In genomic region chr5:66743344-66743743, GRCh38 we compare ENCODE assay signal across 20 cellular contexts.
DNase-seq lines count a peak whose midpoint lies in the region; ATAC-seq and TF ChIP-seq lines count a peak whose summit lies in the region.
"Had no signal": no experiment of that assay in that cellular context is flagged by ENCODE, and none has a peak within 500 bp of the region (broad histone marks: within the 10 kb centered on the region; RNA-seq: fewer than 3 reads in every experiment).

No MANE protein-coding gene starts in this region.

- no peaks in the 10 kb centered on the region for H3K4me1 Mint-ChIP-seq in H9
- H3K4me1 Mint-ChIP-seq: GM23338 had no signal

- H4K8ac ChIP-seq in H9 (replicated peaks; ENCODE audit: insufficient read length, low read depth, low read length) = no peak overlapping the region

- no peak overlapping the region for H3K27ac Mint-ChIP-seq in H9
- H3K27ac Mint-ChIP-seq: CD4-positive, alpha-beta T cell; GM23338 had no signal

- H3K36me3 Mint-ChIP-seq in H9 (ENCODE audit: insufficient read depth in 1 of 3, low read depth in 3 of 3) = no peaks in the 10 kb centered on the region; a peak in 1 of 7 replicates

- 84 to 92% methylated on average over 6 of the region's 6 CpGs for WGBS in heart right ventricle, 2 donors
- WGBS in H9 (ENCODE audit: extremely low coverage, insufficient read length, low lambda C conversion rate) = no CpG with 5 or more reads among the region's 6 CpGs
- 53% methylated on average over 3 of the region's 6 CpGs for WGBS in right lobe of liver (ENCODE audit: insufficient coverage, low coverage, low lambda C conversion rate, missing lambda C conversion rate)

- no peak overlapping the region for H3K4me2 ChIP-seq in H9 (ENCODE audit: insufficient read depth, insufficient read length, low read length)
- H3K4me2 ChIP-seq: GM23338 had no signal

- H2BK5ac ChIP-seq in H9 (ENCODE audit: insufficient read length, low read length) = no peak overlapping the region

- H3K14ac ChIP-seq in H9 (ENCODE audit: insufficient read depth, low read length) = 0 out of 2 replicates have a peak overlapping the region, but pooled peaks have one; percentile 15

- H3K27me3 ChIP-seq in heart right ventricle = no peaks in the 10 kb centered on the region
- H3K27me3 ChIP-seq in H9 (ENCODE audit: insufficient read depth, low read length) = no peaks in the 10 kb centered on the region
- no peaks in the 10 kb centered on the region for H3K27me3 ChIP-seq in right lobe of liver
- no peaks in the 10 kb centered on the region for H3K27me3 ChIP-seq in upper lobe of right lung
- H3K27me3 ChIP-seq: SJSA1 had no signal

- H3K9me3 ChIP-seq in heart right ventricle (no peaks in the 10 kb centered on the region), H9 (ENCODE audit: control insufficient read depth, low read depth, low read length) (no peaks in the 10 kb centered on the region), right lobe of liver (no peaks in the 10 kb centered on the region), upper lobe of right lung (no peaks in the 10 kb centered on the region)
- H3K9me3 ChIP-seq: SJSA1 had no signal

- no peak overlapping the region for H3K4me3 ChIP-seq in heart right ventricle
- H3K4me3 ChIP-seq in right lobe of liver = no peak overlapping the region
- H3K4me3 ChIP-seq in upper lobe of right lung = no peak overlapping the region
- H3K4me3 ChIP-seq: GM23338, K562, SJSA1 had no signal

- H3K79me1 ChIP-seq in H9 (ENCODE audit: insufficient read depth, low read depth, low read length, poor library complexity, severe bottlenecking) = no peaks in the 10 kb centered on the region

- ATAC-seq in heart right ventricle (peak in 2 of 8 donors; percentile 6 to 33), left ventricle myocardium superior (no peak), right lobe of liver (peak in 3 of 4 donors; percentile 36 to 55 (median 45)), upper lobe of right lung (no peak)
- ATAC-seq: GM23338, K562 had no signal

- H3K18ac ChIP-seq in H9 (ENCODE audit: insufficient read length, low read depth, low read length) = no peak overlapping the region

- H3K56ac ChIP-seq in H9 (ENCODE audit: insufficient read length, low read depth, low read length) = no peak overlapping the region

- intact Hi-C loops in heart right ventricle (cut with DNase I) = loop anchor here in 4 of 10 donors (10.0 kb wide), 3 partner anchors 139 to 439 kb away; partner anchors contain the start of gene MAST4 (in 2 of the 4)
- intact Hi-C loops in left ventricle myocardium superior (cut with micrococcal nuclease) = no loop called here
- intact Hi-C loops in right lobe of liver (cut with DNase I) = no loop called here
- intact Hi-C loops in upper lobe of right lung (cut with DNase I) = no loop called here

- no peak overlapping the region for H2BK20ac ChIP-seq in H9 (ENCODE audit: low read depth, low read length, poor library complexity, severe bottlenecking)

- no peak for TF ChIP-seq POLR2A in right lobe of liver (IDR thresholded peaks at IDR 0.05)

- H3K4me1 ChIP-seq in heart right ventricle (peaks cover 17 to 69% (median 51%) of the 10 kb centered on the region in 9 donors), H9 (ENCODE audit: insufficient read depth, low read length) (no peaks in the 10 kb centered on the region), right lobe of liver (peaks cover 0 to 25% (median 0%) of the 10 kb centered on the region in 4 donors), upper lobe of right lung (peaks cover 38% of the 10 kb centered on the region)
- H3K4me1 ChIP-seq: SJSA1 had no signal

- H2BK120ac ChIP-seq in H9 (ENCODE audit: low read depth, low read length, poor library complexity, severe bottlenecking) = no peak overlapping the region

- H3K9ac ChIP-seq in H9 (ENCODE audit: extremely low read depth, insufficient read length, low read length) = no peak overlapping the region

- H3K23ac ChIP-seq in H9 (ENCODE audit: insufficient read length, low read depth, low read length) = no peak overlapping the region

- H3K27me3 Mint-ChIP-seq in H9 (ENCODE audit: low read depth) = no peaks in the 10 kb centered on the region; the same call in none of the 2 replicates

- no peak overlapping the region for H2AFZ ChIP-seq in H9 (ENCODE audit: low read length)
- H2AFZ ChIP-seq: GM23338 had no signal

- no peak overlapping the region for H2BK12ac ChIP-seq in H9 (ENCODE audit: insufficient read length, low read depth, low read length)

- H3K79me2 ChIP-seq in H9 (ENCODE audit: insufficient read depth, low read length) = no peaks in the 10 kb centered on the region

- no peak overlapping the region for H4K5ac ChIP-seq in H9 (ENCODE audit: insufficient read length, low read depth, low read length)

- no peak overlapping the region for H3K4ac ChIP-seq in H9 (ENCODE audit: low read depth, low read length)

- no peaks in the 10 kb centered on the region for H3K23me2 ChIP-seq in H9 (ENCODE audit: insufficient read length, low read depth, low read length, poor library complexity, severe bottlenecking)

- no peak overlapping the region for H2AK5ac ChIP-seq in H9 (ENCODE audit: insufficient read length, low read length)

- H4K91ac ChIP-seq in H9 (ENCODE audit: insufficient read length, low read depth, low read length) = no peak overlapping the region

- H3K4me3 Mint-ChIP-seq in H9 = no peak overlapping the region
- H3K4me3 Mint-ChIP-seq: CD4-positive, alpha-beta T cell; GM23338 had no signal

- TF ChIP-seq CTCF in heart right ventricle (IDR thresholded peaks at IDR 0.05) = no peak
- TF ChIP-seq CTCF in H9 (conservative IDR thresholded peaks at IDR 0.05) = no peak
- no peak for TF ChIP-seq CTCF in right lobe of liver (IDR thresholded peaks at IDR 0.05)
- no peak for TF ChIP-seq CTCF in upper lobe of right lung (IDR thresholded peaks at IDR 0.05)

- no peaks in the 10 kb centered on the region for H3K36me3 ChIP-seq in heart right ventricle
- H3K36me3 ChIP-seq in right lobe of liver = no peaks in the 10 kb centered on the region
- H3K36me3 ChIP-seq in upper lobe of right lung = no peaks in the 10 kb centered on the region
- H3K36me3 ChIP-seq: SJSA1 had no signal

- no peak overlapping the region for H3T11ph ChIP-seq in H9 (ENCODE audit: low read length)

- peak overlapping the region in 7 of 10 donors; percentile 14 to 76 (median 25) for H3K27ac ChIP-seq in heart right ventricle
- no peak overlapping the region for H3K27ac ChIP-seq in H9 (ENCODE audit: insufficient read length, low read depth, low read length)
- no peak overlapping the region for H3K27ac ChIP-seq in right lobe of liver
- H3K27ac ChIP-seq in upper lobe of right lung = peak overlapping the region; percentile 71
- H3K27ac ChIP-seq: SJSA1 had no signal

- H2BK15ac ChIP-seq in H9 (ENCODE audit: low read depth, low read length) = no peak overlapping the region

- H3K9me3 Mint-ChIP-seq in H9 = no peaks in the 10 kb centered on the region; a peak in 1 of 5 replicates
- H3K9me3 Mint-ChIP-seq: CD4-positive, alpha-beta T cell; GM23338 had no signal

- DNase-seq in heart right ventricle (no peak), left ventricle myocardium superior (no peak), H9 (no peak), right lobe of liver (peak; percentile 19 to 59 (median 55)), upper lobe of right lung (no peak), KG1 (lab: John Stamatoyannopoulos, UW) (no peak), DMS153 (lab: John Stamatoyannopoulos, UW) (no peak)
- DNase-seq: CD4-positive, alpha-beta T cell; DMS53; MV-4-11; NCI-H1105; NCI-H146; NCI-H1930; NCI-H2107; NCI-H446; NCI-H524 treated with DMSO at 0.1 percent for 48 hours; NCI-H774 had no signal

- H4K20me1 ChIP-seq in H9 (ENCODE audit: control insufficient read depth, insufficient read depth, insufficient read length) = no peaks in the 10 kb centered on the region

Comparison
In these comparisons a context has a peak if more than half of its experiments do, and no peak if none do; other contexts are left out.
1. ATAC-seq: peak in right lobe of liver (3 of 4); none in left ventricle myocardium superior (single experiment) and upper lobe of right lung (single experiment).
2. DNase-seq: peak in right lobe of liver (3 of 3); none in heart right ventricle (0 of 2), left ventricle myocardium superior (single experiment), H9 (single experiment), upper lobe of right lung (single experiment), KG1 (single experiment) and DMS153 (single experiment).
3. H3K27ac ChIP-seq: peak in heart right ventricle (7 of 10) and upper lobe of right lung (single experiment); none in H9 (single experiment) and right lobe of liver (0 of 3).